In genomic region chr12:30763053-30763452, GRCh38 we compare ENCODE assay signal across 1 cellular context.
TF ChIP-seq lines count a peak whose summit lies in the region.

No MANE protein-coding gene starts in this region.

TF ChIP-seq in HepG2, 621 proteins besides CTCF, POLR2A, EP300 and RAD21 (continued from another document):
- TF ChIP-seq PATZ1 (CRISPR knock-in tag; IDR thresholded peaks at IDR 0.05) (0 out of 2 replicates have a peak, but pooled peaks have one; percentile 16), FOSL2 (CRISPR knock-in tag; IDR thresholded peaks at IDR 0.05) (peak; percentile 63), BCL6 (CRISPR knock-in tag; IDR thresholded peaks at IDR 0.05) (peak; percentile 79), MIER3 (CRISPR knock-in tag; IDR thresholded peaks at IDR 0.05; ENCODE audit: borderline replicate concordance) (peak; percentile 36; the same call in 1 of the 2 replicates), PTBP1 (IDR thresholded peaks at IDR 0.05; ENCODE audit: low read depth, low read length, poor library complexity, severe bottlenecking) (no peak), TMF1 (CRISPR knock-in tag; IDR thresholded peaks at IDR 0.05; ENCODE audit: low read depth) (no peak), NFKBIZ (CRISPR knock-in tag; IDR thresholded peaks at IDR 0.05) (0 out of 2 replicates have a peak, but pooled peaks have one; percentile 43), ZBTB34 (CRISPR knock-in tag; IDR thresholded peaks at IDR 0.05) (0 out of 2 replicates have a peak, but pooled peaks have one; percentile 33)
